Comparison of ENCODE assay signal across 20 cellular contexts in the genomic region with DNA sequence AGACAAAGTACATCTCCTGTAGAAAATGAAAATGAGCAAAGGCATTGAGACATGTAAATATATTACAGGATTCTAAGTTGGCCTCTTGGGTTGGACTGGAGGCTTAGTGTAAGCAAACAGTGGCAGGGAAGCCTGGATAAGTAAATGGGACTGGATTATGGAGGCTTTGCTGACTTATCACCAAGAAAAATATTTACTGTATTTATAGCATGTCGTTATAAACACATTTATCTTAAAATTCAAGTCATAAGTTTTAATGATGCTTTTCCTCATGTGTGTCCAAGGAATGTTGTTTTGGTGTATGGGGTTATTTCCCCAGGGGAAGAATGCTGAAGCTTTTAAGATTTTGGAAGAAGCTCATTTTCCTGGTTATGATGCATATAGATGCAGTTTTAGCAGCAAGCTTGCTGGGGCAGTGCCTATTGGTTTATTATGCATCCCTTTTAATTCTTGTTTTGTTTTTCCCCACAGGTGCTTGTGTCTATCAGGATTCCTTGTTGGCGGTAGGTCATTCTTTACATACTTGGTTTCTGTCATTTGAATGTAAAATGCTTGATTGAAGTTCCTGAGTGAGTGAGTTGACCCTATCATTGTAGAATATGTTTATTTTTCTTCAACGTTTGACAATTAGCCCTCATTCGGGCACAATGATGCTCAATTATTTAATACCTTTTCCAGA. TPM values are rescaled to one million over a fixed set of nuclear protein-coding genes. Genes with fewer than 3 reads are reported as not detected.
DNase-seq lines count a peak whose midpoint lies in the region; ATAC-seq, FAIRE-seq and TF ChIP-seq lines count a peak whose summit lies in the region.
"Had no signal": no experiment of that assay in that cellular context is flagged by ENCODE, and none has a peak within 500 bp of the region (broad histone marks: within the 10 kb centered on the region; RNA-seq: fewer than 3 reads in every experiment).

No MANE protein-coding gene starts in this region.

- no peaks in the 10 kb centered on the region for H3K9me3 ChIP-seq in GM23248 (ENCODE audit: low read depth)
- H3K9me3 ChIP-seq in HUES48 (ENCODE audit: control insufficient read depth, insufficient read depth, low read length), result no peaks in the 10 kb centered on the region
- H3K9me3 ChIP-seq in SJCRH30 (replicated peaks), result no peaks in the 10 kb centered on the region
- no peaks in the 10 kb centered on the region for H3K9me3 ChIP-seq in iPS-20b (ENCODE audit: insufficient read depth, low read depth, low read length)

- no peak for TF ChIP-seq CTCF in natural killer cell (IDR thresholded peaks at IDR 0.05)

- FAIRE-seq in GM12891 (lab: Jason Lieb, UNC), result no peak
- FAIRE-seq: GM12892, GM19239 had no signal

- H3K27me3 Mint-ChIP-seq in natural killer cell (ENCODE audit: low read depth in 2 of 2), result peaks cover 36 to 43% of the 10 kb centered on the region in 2 donors

- no peak overlapping the region for H3K4me3 Mint-ChIP-seq in natural killer cell
- H3K4me3 Mint-ChIP-seq: CD4-positive, CD25-positive, alpha-beta regulatory T cell; HFFc6 had no signal

- H3K4me1 Mint-ChIP-seq in natural killer cell, result no peaks in the 10 kb centered on the region
- H3K4me1 Mint-ChIP-seq: CD4-positive, CD25-positive, alpha-beta regulatory T cell had no signal

- H4K20me1 ChIP-seq in GM23248 (ENCODE audit: insufficient read depth), result no peaks in the 10 kb centered on the region

- no peak overlapping the region for H3K4me2 ChIP-seq in GM23248 (ENCODE audit: unreplicated experiment)

- H3K27ac ChIP-seq in GM23248, result no peak overlapping the region
- peak overlapping the region; percentile 80 for H3K27ac ChIP-seq in HUES48 (ENCODE audit: low read depth, low read length)
- H3K27ac ChIP-seq in SJCRH30, result peak overlapping the region; percentile 5; the same call in 1 of the 2 replicates
- H3K27ac ChIP-seq in iPS-20b (ENCODE audit: low read length), result no peak overlapping the region

- H3K9ac ChIP-seq in GM23248 (no peak overlapping the region), HUES48 (ENCODE audit: low read depth, low read length) (no peak overlapping the region), iPS-20b (ENCODE audit: low read depth, low read length) (no peak overlapping the region; the same call in 1 of the 2 replicates)

- H2AFZ ChIP-seq in GM23248, result peak overlapping the region; percentile 17; the same call in 1 of the 2 replicates

- no peaks in the 10 kb centered on the region for H3K36me3 Mint-ChIP-seq in natural killer cell
- H3K36me3 Mint-ChIP-seq: CD4-positive, CD25-positive, alpha-beta regulatory T cell had no signal

- no peaks in the 10 kb centered on the region for H3K9me3 Mint-ChIP-seq in natural killer cell
- H3K9me3 Mint-ChIP-seq: HFFc6 had no signal

- H3K27me3 ChIP-seq in GM23248 (replicated peaks; ENCODE audit: insufficient read depth), result no peaks in the 10 kb centered on the region
- no peaks in the 10 kb centered on the region for H3K27me3 ChIP-seq in HUES48 (ENCODE audit: control insufficient read depth, insufficient read depth, low read length)
- H3K27me3 ChIP-seq in SJCRH30, result no peaks in the 10 kb centered on the region
- no peaks in the 10 kb centered on the region for H3K27me3 ChIP-seq in iPS-20b (ENCODE audit: insufficient read depth, low read length)

- in situ Hi-C loops in GM23248 (cut with MboI), result no loop called here

- DNase-seq in GM23248 (no peak), SJCRH30 (peak; percentile 24 to 53), dermis blood vessel endothelial cell (no peak), GM12891 (ENCODE audit: insufficient read length, low spot score) (no peak), natural killer cell (no peak)
- DNase-seq: ACHN; CD4-positive, CD25-positive, alpha-beta regulatory T cell; HFFc6; Karpas-422; MM.1S; NCI-H1436 treated with DMSO at 0.1 percent for 48 hours; NCI-H2107; NCI-H226; NCI-H526 treated with DMSO at 0.1 percent for 48 hours; SW 1271 had no signal

- no peak overlapping the region for H3K27ac Mint-ChIP-seq in natural killer cell
- H3K27ac Mint-ChIP-seq: CD4-positive, CD25-positive, alpha-beta regulatory T cell; HFFc6 had no signal

- no peak for ATAC-seq in natural killer cell

- WGBS in GM23248 (ENCODE audit: low coverage in 1 of 2, low lambda C conversion rate in 2 of 2, missing lambda C conversion rate in 2 of 2), 2 experiments, result 57% methylated on average over 4 of the region's 4 CpGs

- no peaks in the 10 kb centered on the region for H3F3A ChIP-seq in GM23248 (ENCODE audit: insufficient read depth)

- no peaks in the 10 kb centered on the region for H3K36me3 ChIP-seq in GM23248 (ENCODE audit: low read depth)
- peaks cover 35% of the 10 kb centered on the region for H3K36me3 ChIP-seq in HUES48 (ENCODE audit: control insufficient read depth, insufficient read depth, low read length)
- peaks cover 4% of the 10 kb centered on the region; the same call in 1 of the 2 replicates for H3K36me3 ChIP-seq in SJCRH30
- peaks cover 26% of the 10 kb centered on the region for H3K36me3 ChIP-seq in iPS-20b (ENCODE audit: insufficient read depth, low read depth, low read length)

- TF ChIP-seq POLR2A in GM12891 (IDR thresholded peaks at IDR 0.05; ENCODE audit: low read depth, low read length), result no peak

- no peaks in the 10 kb centered on the region for H3K9me2 ChIP-seq in GM23248 (ENCODE audit: insufficient read depth)

- peaks cover 4% of the 10 kb centered on the region; the same call in 1 of the 2 replicates for H3K4me1 ChIP-seq in GM23248 (ENCODE audit: insufficient read depth)
- peaks cover 50% of the 10 kb centered on the region for H3K4me1 ChIP-seq in HUES48 (ENCODE audit: control insufficient read depth, insufficient read depth, low read length)
- H3K4me1 ChIP-seq in SJCRH30, result peaks cover 34% of the 10 kb centered on the region
- H3K4me1 ChIP-seq in iPS-20b (ENCODE audit: insufficient read depth, low read length), result peaks cover 37% of the 10 kb centered on the region

- H3K79me2 ChIP-seq in GM23248 (ENCODE audit: insufficient read depth), result no peaks in the 10 kb centered on the region

- H3K4me3 ChIP-seq in GM23248, result no peak overlapping the region
- peak overlapping the region; percentile 36 for H3K4me3 ChIP-seq in HUES48 (ENCODE audit: low read depth, low read length)
- no peak overlapping the region for H3K4me3 ChIP-seq in SJCRH30
- H3K4me3 ChIP-seq in iPS-20b (ENCODE audit: low read length), result peak overlapping the region; percentile 61; the same call in 1 of the 2 replicates

- intact Hi-C loops in natural killer cell (cut with micrococcal nuclease), result no loop called here

TF ChIP-seq in GM12891, 5 proteins besides CTCF, POLR2A, EP300 and RAD21:
- TF ChIP-seq PAX5 (IDR thresholded peaks at IDR 0.05; ENCODE audit: insufficient read depth, low read length, severe bottlenecking) (no peak), TAF1 (IDR thresholded peaks at IDR 0.05; ENCODE audit: low read depth, low read length) (no peak), POU2F2 (IDR thresholded peaks at IDR 0.05; ENCODE audit: low read depth, low read length) (no peak), SPI1 (IDR thresholded peaks at IDR 0.05; ENCODE audit: low read depth, low read length) (no peak), POLR2AphosphoS5 (IDR thresholded peaks at IDR 0.05; ENCODE audit: low read depth, low read length) (no peak)

RNA-seq across cellular contexts. Expression of a gene that starts 8.5 kb away (rescaled TPM):
- 19.8 and 20.0 TPM in 2 replicates for total RNA-seq in GM23248 (2014; rRNA removed; shearing (Covaris generic))
- polyA plus RNA-seq in GM23248 (2016; fragmentation: Nextera tagmentation; extraction: Ambion mirVana), result 5.8 and 6.5 TPM in 2 replicates
- 32.8 and 33.2 TPM in 2 replicates for total RNA-seq in SJCRH30 (2014; rRNA removed; shearing (Covaris generic))
- total RNA-seq in dermis blood vessel endothelial cell, result 0.85 and 1.7 TPM in 2 replicates
- 0.01 TPM for polyA plus RNA-seq in GM12891 (2012; ENCODE audit: low read depth, missing spikeins)
- total RNA-seq in natural killer cell, result under 1 TPM in 2 of 3 donors, not detected in 1; 0.15 to 0.31 TPM
- total RNA-seq: CD4-positive, CD25-positive, alpha-beta regulatory T cell; G401 had no signal
- polyA plus RNA-seq: CD4-positive, CD25-positive, alpha-beta regulatory T cell had no signal

Comparison
In these comparisons a context has a peak if more than half of its experiments do, and no peak if none do; other contexts are left out.
1. DNase-seq: peak in SJCRH30 (2 of 2); none in GM23248 (single experiment), dermis blood vessel endothelial cell (single experiment), GM12891 (single experiment) and natural killer cell (single experiment).
2. H3K27ac ChIP-seq: peak in HUES48 (single experiment) and SJCRH30 (single experiment); none in GM23248 (single experiment) and iPS-20b (single experiment).
3. H3K4me3 ChIP-seq: peak in HUES48 (single experiment) and iPS-20b (single experiment); none in GM23248 (single experiment) and SJCRH30 (single experiment).